Comparison of ENCODE assay signal across 8 cellular contexts in the genomic region with DNA sequence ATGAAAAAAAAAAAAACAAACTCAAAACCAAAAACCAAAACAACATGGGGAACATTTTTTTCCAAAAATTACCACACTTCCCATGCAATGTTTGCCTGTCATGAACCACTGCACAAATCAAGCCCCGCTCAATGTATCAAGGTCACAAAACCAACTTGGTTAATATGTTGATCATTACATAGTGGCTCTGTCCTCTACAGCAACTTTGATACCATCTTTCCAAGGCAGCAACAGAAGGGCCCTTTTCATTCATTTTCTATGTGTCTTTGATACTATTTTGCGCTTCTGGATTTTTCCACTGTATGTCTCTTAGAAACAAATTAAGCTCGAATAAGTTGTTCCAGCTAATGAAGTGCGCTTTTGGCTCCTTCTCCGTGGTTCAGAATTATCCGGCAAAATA. TPM values are rescaled to one million over a fixed set of nuclear protein-coding genes. Genes with fewer than 3 reads are reported as not detected.
DNase-seq lines count a peak whose midpoint lies in the region; ATAC-seq and TF ChIP-seq lines count a peak whose summit lies in the region.

No MANE protein-coding gene starts in this region.

- CTCF ChIA-PET in activated B cell treated with CpG ODN at 0.5 μM for 24 hours (lab: Charles Lee) = interaction anchor here (1.0 kb wide), 1 partner anchor 66 kb away, joined by 4 read pairs; no protein-coding TSS in a partner anchor

- peaks cover 23% of the 10 kb centered on the region for H3K4me1 Mint-ChIP-seq in activated B cell treated with CpG ODN at 0.5 μM for 24 hours

- peak overlapping the region; percentile 82 to 95 (median 90) for H3K9ac ChIP-seq in skeletal muscle tissue (ENCODE audit: low read depth in 1 of 3, low read length in 3 of 3)

- POLR2A ChIA-PET in activated B cell treated with CpG ODN at 0.5 μM for 24 hours (lab: Charles Lee) = interaction anchor here (1.4 to 4.4 kb wide), 2 partner anchors 11 to 14 kb away, joined by 3 to 54 read pairs; no protein-coding TSS in a partner anchor

- H3K9me3 ChIP-seq in HAP-1 = no peaks in the 10 kb centered on the region
- H3K9me3 ChIP-seq in skeletal muscle tissue (ENCODE audit: control insufficient read depth in 3 of 3, low read length in 3 of 3) = no peaks in the 10 kb centered on the region

- no peaks in the 10 kb centered on the region for H3K27me3 Mint-ChIP-seq in activated B cell treated with CpG ODN at 0.5 μM for 24 hours

- ATAC-seq in activated B cell treated with CpG ODN at 0.5 μM for 24 hours (ENCODE audit: low read depth) = no peak
- no peak for ATAC-seq in HG03442 (IDR thresholded peaks at IDR 0.05; ENCODE audit: unreplicated experiment)

- H3K27me3 ChIP-seq in HAP-1 (ENCODE audit: low read depth) = peaks cover 6% of the 10 kb centered on the region
- no peaks in the 10 kb centered on the region for H3K27me3 ChIP-seq in skeletal muscle tissue (ENCODE audit: control insufficient read depth in 3 of 3, insufficient read depth in 3 of 3, low read length in 3 of 3)

- peak overlapping the region; percentile 91 for H3K4me3 Mint-ChIP-seq in activated B cell treated with CpG ODN at 0.5 μM for 24 hours

- peaks cover 6% of the 10 kb centered on the region for H3K36me3 Mint-ChIP-seq in activated B cell treated with CpG ODN at 0.5 μM for 24 hours (ENCODE audit: low read depth)

- H3K4me3 ChIP-seq in HAP-1 = peak overlapping the region; percentile 74; the same call in 1 of the 2 replicates
- peak overlapping the region; percentile 89 for H3K4me3 ChIP-seq in fibroblast of villous mesenchyme (ENCODE audit: low read depth, low read length)
- peak overlapping the region in 2 of 3 donors; percentile 83 to 90 for H3K4me3 ChIP-seq in skeletal muscle tissue (ENCODE audit: low read length in 3 of 3)

- H3K27ac ChIP-seq in skeletal muscle tissue (ENCODE audit: low read depth, low read length) = peak overlapping the region; percentile 81

- peaks cover 17% of the 10 kb centered on the region for H3K4me1 ChIP-seq in HAP-1
- H3K4me1 ChIP-seq in skeletal muscle tissue (ENCODE audit: control insufficient read depth in 3 of 3, insufficient read depth in 3 of 3, low read length in 3 of 3) = peaks cover 19 to 36% (median 28%) of the 10 kb centered on the region in 3 donors

- H3K9me3 Mint-ChIP-seq in activated B cell treated with CpG ODN at 0.5 μM for 24 hours = no peaks in the 10 kb centered on the region

- H3K36me3 ChIP-seq in HAP-1 (replicated peaks) (no peaks in the 10 kb centered on the region; the same call in 1 of the 2 replicates), skeletal muscle tissue (ENCODE audit: control insufficient read depth in 3 of 3, insufficient read depth in 3 of 3, low read length in 3 of 3) (no peaks in the 10 kb centered on the region)

- in situ Hi-C loops in HAP-1 (cut with MboI; ENCODE audit: low sequenced_read_pairs) = no loop called here

- no peak overlapping the region for H3K27ac Mint-ChIP-seq in activated B cell treated with CpG ODN at 0.5 μM for 24 hours

- DNase-seq in HAP-1 (ENCODE audit: low spot score in 2 of 2) (no peak), activated B cell treated with CpG ODN at 0.5 μM for 24 hours (no peak), fibroblast of villous mesenchyme (ENCODE audit: low read depth) (no peak), NCI-H748 treated with DMSO at 0.1 percent for 48 hours (lab: John Stamatoyannopoulos, UW) (no peak), NCI-H2196 treated with DMSO at 0.1 percent for 48 hours (lab: John Stamatoyannopoulos, UW; ENCODE audit: unreplicated experiment) (no peak)
- no peak for DNase-seq in effector CD4-positive, alpha-beta T cell

- no peak for TF ChIP-seq CTCF in activated B cell treated with CpG ODN at 0.5 μM for 24 hours (IDR thresholded peaks at IDR 0.05)
- TF ChIP-seq CTCF in fibroblast of villous mesenchyme (IDR thresholded peaks at IDR 0.05; ENCODE audit: insufficient read depth, low read depth, low read length) = no peak

- intact Hi-C loops in activated B cell treated with CpG ODN at 0.5 μM for 24 hours (cut with micrococcal nuclease) = loop anchor here (10.0 kb wide), 1 partner anchor 379 kb away; no protein-coding TSS in a partner anchor

RNA-seq across cellular contexts. Expression of a gene that starts 1.5 kb away (rescaled TPM):
- 19.5 and 21.2 TPM in 2 replicates for total RNA-seq in activated B cell treated with CpG ODN at 0.5 μM for 24 hours
- 38.7 and 39.3 TPM in 2 replicates for total RNA-seq in fibroblast of villous mesenchyme
- total RNA-seq in skeletal muscle tissue = 4.7 TPM

RNA-seq across cellular contexts. Expression of a gene that starts 24.6 kb away (rescaled TPM):
- total RNA-seq in activated B cell treated with CpG ODN at 0.5 μM for 24 hours (0.60 and 0.66 TPM in 2 replicates), fibroblast of villous mesenchyme (5.6 and 7.4 TPM in 2 replicates), skeletal muscle tissue (0.52 TPM)

RNA-seq across cellular contexts. Expression of a gene that starts 50.6 kb away (rescaled TPM):
- not detected in 2 replicates for total RNA-seq in activated B cell treated with CpG ODN at 0.5 μM for 24 hours
- total RNA-seq in fibroblast of villous mesenchyme = under 0.01 TPM in 1 of 2 replicates, not detected in the other
- total RNA-seq in skeletal muscle tissue = 23.5 TPM

Comparison
In these comparisons a context has a peak if more than half of its experiments do, and no peak if none do; other contexts are left out.
1. RNA of a gene that starts 50.6 kb away (total RNA-seq): 23.5 TPM in skeletal muscle tissue (single experiment); not detected in activated B cell treated with CpG ODN at 0.5 μM for 24 hours and under 0.01 TPM in fibroblast of villous mesenchyme; every median in the first group is over 10 times any median in the second.
2. Peak in every context shown above with its lines, with median percentiles within 50 percentile points of each other: H3K4me3 ChIP-seq.